ENCODE assay signal across 20 cellular contexts in the genomic region with DNA sequence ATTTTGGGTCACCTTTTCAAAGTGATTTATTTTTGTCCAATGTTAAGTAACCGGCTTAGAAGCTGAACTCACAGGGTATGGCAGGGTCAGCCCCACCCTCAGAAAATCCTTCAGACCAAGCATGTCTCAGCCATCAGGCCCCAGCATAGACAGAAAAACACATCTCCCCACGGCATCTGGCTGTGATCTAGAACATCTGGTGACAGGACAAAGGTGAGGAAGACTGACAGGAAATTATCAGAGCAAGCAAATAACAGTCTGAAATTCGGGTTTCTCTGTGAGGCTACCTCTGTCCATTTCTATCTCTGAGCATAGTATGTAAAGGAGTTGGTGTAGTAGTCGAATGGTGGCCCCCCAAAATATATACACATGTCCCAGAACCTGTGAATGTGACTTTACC.
DNase-seq lines count a peak whose midpoint lies in the region; ATAC-seq, FAIRE-seq and TF ChIP-seq lines count a peak whose summit lies in the region.
"Had no signal": no experiment of that assay in that cellular context is flagged by ENCODE, and none has a peak within 500 bp of the region (broad histone marks: within the 10 kb centered on the region; RNA-seq: fewer than 3 reads in every experiment).

No MANE protein-coding gene starts in this region.

- in situ Hi-C loops in K562 (cut with MboI): no loop called here
- in situ Hi-C loops in gastrocnemius medialis (cut with MboI; ENCODE audit: low sequenced_read_pairs in 4 of 4): no loop called here

- H3K27ac ChIP-seq in K562 (ENCODE audit: extremely low read depth, low read depth, low read length) (no peak overlapping the region), parathyroid adenoma (peak overlapping the region; percentile 3), gastrocnemius medialis (no peak overlapping the region)
- H3K27ac ChIP-seq: 22Rv1; A549; BLaER1 treated with 17β-estradiol and CSF1 and Interleukin-3, amounts not matched to agents 10 nM and 100 nM; C4-2B had no signal

- H3K9me3 ChIP-seq in K562 (replicated peaks; ENCODE audit: control insufficient read depth, insufficient read depth, low read depth, low read length) (peaks cover under 1% of the 10 kb centered on the region; the same call in 1 of the 2 replicates), parathyroid adenoma (ENCODE audit: control insufficient read depth, low read length) (no peaks in the 10 kb centered on the region), gastrocnemius medialis (no peaks in the 10 kb centered on the region)
- H3K9me3 ChIP-seq: A549, Caco-2 had no signal

- TF ChIP-seq POLR2A in K562 (conservative IDR thresholded peaks at IDR 0.05): no peak
- no peak for TF ChIP-seq POLR2A in gastrocnemius medialis (IDR thresholded peaks at IDR 0.05)

- H3K4me1 ChIP-seq in K562 (replicated peaks in 1 of 2; ENCODE audit: control insufficient read depth in 2 of 2, insufficient read depth in 2 of 2, low read length in 2 of 2): no peaks in the 10 kb centered on the region; a peak in 2 of 5 replicates
- peaks cover 28% of the 10 kb centered on the region for H3K4me1 ChIP-seq in parathyroid adenoma
- H3K4me1 ChIP-seq in gastrocnemius medialis: no peaks in the 10 kb centered on the region
- H3K4me1 ChIP-seq: A549; BLaER1 treated with 17β-estradiol and CSF1 and Interleukin-3, amounts not matched to agents 10 nM and 100 nM; Caco-2 had no signal

- no peak for TF ChIP-seq RAD21 in K562 (CRISPR knock-in tag; conservative IDR thresholded peaks at IDR 0.05 in 1 of 2, IDR thresholded peaks at IDR 0.05 in 1 of 2)

- H3K9ac ChIP-seq in K562 (ENCODE audit: insufficient read depth in 1 of 2, low read depth in 2 of 2, low read length in 2 of 2): no peak overlapping the region
- no peak overlapping the region for H3K9ac ChIP-seq in parathyroid adenoma
- H3K9ac ChIP-seq: BLaER1 treated with 17β-estradiol and CSF1 and Interleukin-3, amounts not matched to agents 10 nM and 100 nM had no signal

- intact Hi-C loops in K562 (cut with micrococcal nuclease): no loop called here
- intact Hi-C loops in gastrocnemius medialis (cut with DNase I; ENCODE audit: low total_unique reads): no loop called here

- H3K27ac Mint-ChIP-seq in naive thymus-derived CD8-positive, alpha-beta T cell: no peak overlapping the region
- H3K27ac Mint-ChIP-seq: B cell; CD4-positive, alpha-beta T cell; CD8-positive, alpha-beta T cell had no signal

- no peak overlapping the region for H2AFZ ChIP-seq in K562 (ENCODE audit: low read depth, low read length)
- H2AFZ ChIP-seq in parathyroid adenoma: no peak overlapping the region

- POLR2A ChIA-PET in K562 (lab: Yijun Ruan, JAX): no interaction called here
- POLR2A ChIA-PET in naive thymus-derived CD8-positive, alpha-beta T cell (lab: Charles Lee): no interaction called here

- H3K27me3 ChIP-seq in K562 (ENCODE audit: control insufficient read depth in 2 of 2, insufficient read depth in 2 of 2, low read length in 2 of 2) (no peaks in the 10 kb centered on the region), parathyroid adenoma (ENCODE audit: control insufficient read depth, insufficient read depth, low read length) (no peaks in the 10 kb centered on the region), gastrocnemius medialis (no peaks in the 10 kb centered on the region)
- H3K27me3 ChIP-seq: BLaER1 treated with 17β-estradiol and CSF1 and Interleukin-3, amounts not matched to agents 10 nM and 100 nM had no signal

- H3K36me3 Mint-ChIP-seq in naive thymus-derived CD8-positive, alpha-beta T cell: peaks cover 0 to 5% (median 2%) of the 10 kb centered on the region in 3 donors
- H3K36me3 Mint-ChIP-seq: CD8-positive, alpha-beta T cell had no signal

- no peaks in the 10 kb centered on the region for H3K9me1 ChIP-seq in K562 (ENCODE audit: control insufficient read depth, insufficient read depth, low read length)

- H3K4me3 ChIP-seq in K562: no peak overlapping the region
- H3K4me3 ChIP-seq in parathyroid adenoma (ENCODE audit: low read depth, low read length): no peak overlapping the region
- H3K4me3 ChIP-seq in gastrocnemius medialis: no peak overlapping the region
- H3K4me3 ChIP-seq: A549; BLaER1 treated with 17β-estradiol and CSF1 and Interleukin-3, amounts not matched to agents 10 nM and 100 nM had no signal

- H3K4me3 Mint-ChIP-seq in naive thymus-derived CD8-positive, alpha-beta T cell: no peak overlapping the region
- H3K4me3 Mint-ChIP-seq: B cell; CD4-positive, alpha-beta T cell; CD8-positive, alpha-beta T cell had no signal

- no peak for TF ChIP-seq CTCF in K562 (IDR thresholded peaks at IDR 0.05 in 2 of 3, conservative IDR thresholded peaks at IDR 0.05 in 1 of 3; ENCODE audit: insufficient read depth in 2 of 3, low read depth in 1 of 3, low read length in 3 of 3)
- TF ChIP-seq CTCF in parathyroid adenoma (IDR thresholded peaks at IDR 0.05): no peak
- no peak for TF ChIP-seq CTCF in gastrocnemius medialis (IDR thresholded peaks at IDR 0.05 in 4 of 5, conservative IDR thresholded peaks at IDR 0.05 in 1 of 5)

- H4K20me1 ChIP-seq in K562 (replicated peaks; ENCODE audit: control insufficient read depth, insufficient read depth, low read length): no peaks in the 10 kb centered on the region
- H4K20me1 ChIP-seq: BLaER1 treated with 17β-estradiol and CSF1 and Interleukin-3, amounts not matched to agents 10 nM and 100 nM had no signal

- H3K79me2 ChIP-seq in K562 (ENCODE audit: control insufficient read depth, insufficient read depth, low read length): no peaks in the 10 kb centered on the region
- H3K79me2 ChIP-seq in parathyroid adenoma: peaks cover 14% of the 10 kb centered on the region

- peaks cover 11 to 32% (median 18%) of the 10 kb centered on the region in 5 donors for H3K27me3 Mint-ChIP-seq in naive thymus-derived CD8-positive, alpha-beta T cell

- ATAC-seq in K562 (no peak; the same call in 2 of the 3 replicates), gastrocnemius medialis (no peak)
- ATAC-seq in naive thymus-derived CD8-positive, alpha-beta T cell: no peak
- ATAC-seq: A549; CD8-positive, alpha-beta T cell had no signal

- FAIRE-seq in K562 (lab: Jason Lieb, UNC) (no peak), urothelium cell line (lab: Jason Lieb, UNC) (peak; percentile 87)
- FAIRE-seq: A549, D721Med, G401.6, GM12891 had no signal

- H3K4me1 Mint-ChIP-seq in naive thymus-derived CD8-positive, alpha-beta T cell: peaks cover 0 to 2% (median 0%) of the 10 kb centered on the region in 4 donors
- H3K4me1 Mint-ChIP-seq: B cell had no signal

- peaks cover 0 to 22% (median 7%) of the 10 kb centered on the region in 9 donors for H3K9me3 Mint-ChIP-seq in naive thymus-derived CD8-positive, alpha-beta T cell
- H3K9me3 Mint-ChIP-seq: CD8-positive, alpha-beta T cell had no signal

- no peak overlapping the region for H3K4me2 ChIP-seq in K562 (ENCODE audit: insufficient read depth, low read length)
- no peak overlapping the region for H3K4me2 ChIP-seq in parathyroid adenoma (ENCODE audit: low read length)
- H3K4me2 ChIP-seq: A549; BLaER1 treated with 17β-estradiol and CSF1 and Interleukin-3, amounts not matched to agents 10 nM and 100 nM had no signal

- CTCF ChIA-PET in K562 (lab: Yijun Ruan, JAX; ENCODE audit: low intra/inter-chr PET ratio): no interaction called here

- WGBS in K562 (ENCODE audit: insufficient coverage, low coverage, missing lambda C conversion rate): 12% methylated on average over 4 of the region's 4 CpGs

- DNase-seq in K562 (ENCODE audit: extremely low read depth in 1 of 4, low spot score in 3 of 4): peak in 2 of 4 experiments; percentile 15 to 16
- no peak for DNase-seq in urothelium cell line (ENCODE audit: low spot score)
- no peak for DNase-seq in gastrocnemius medialis
- no peak for DNase-seq in naive thymus-derived CD8-positive, alpha-beta T cell
- DNase-seq: AML-193; Caco-2; Calu3; CD4-positive, alpha-beta T cell; CD8-positive, alpha-beta T cell; DMS79 treated with DMSO at 0.1 percent for 48 hours; GF-D8 had no signal

- BruUV-seq in K562 (replicated peaks; lab: Mats Ljungman, UMichigan): no TSS peak

- no peak for TF ChIP-seq EP300 in K562 (IDR thresholded peaks at IDR 0.05; ENCODE audit: low read length)

- no peaks in the 10 kb centered on the region for H3K36me3 ChIP-seq in K562 (ENCODE audit: control insufficient read depth, insufficient read depth, low read length)
- H3K36me3 ChIP-seq in parathyroid adenoma (ENCODE audit: control insufficient read depth, insufficient read depth, low read length): no peaks in the 10 kb centered on the region
- H3K36me3 ChIP-seq in gastrocnemius medialis: no peaks in the 10 kb centered on the region
- H3K36me3 ChIP-seq: BLaER1 treated with 17β-estradiol and CSF1 and Interleukin-3, amounts not matched to agents 10 nM and 100 nM had no signal

TF ChIP-seq in K562, 482 proteins besides CTCF, POLR2A, EP300 and RAD21:
- TF ChIP-seq TEAD4 (IDR thresholded peaks at IDR 0.05; ENCODE audit: low read length): peak; percentile 56; the same call in 1 of the 2 replicates
- TF ChIP-seq TEAD4 (CRISPR knock-in tag; IDR thresholded peaks at IDR 0.05; ENCODE audit: borderline replicate concordance): no peak
- no peak for TF ChIP-seq SMAD1 (IDR thresholded peaks at IDR 0.05; ENCODE audit: low read depth, low read length, partially characterized antibody)
- TF ChIP-seq MYNN (IDR thresholded peaks at IDR 0.05): no peak
- TF ChIP-seq MYNN (CRISPR knock-in tag; IDR thresholded peaks at IDR 0.05): no peak
- peak; percentile 41; the same call in 1 of the 2 replicates for TF ChIP-seq TAL1 (IDR thresholded peaks at IDR 0.05)
- TF ChIP-seq MXD1 (CRISPR knock-in tag; IDR thresholded peaks at IDR 0.05; ENCODE audit: borderline replicate concordance, poor library complexity, severe bottlenecking): no peak
- TF ChIP-seq CBFA2T2 (conservative IDR thresholded peaks at IDR 0.05): 0 out of 2 replicates have a peak, but pooled peaks have one; percentile 21
- TF ChIP-seq CBFA2T3 (IDR thresholded peaks at IDR 0.05): peak; percentile 53
TF ChIP-seq in K562: peak in this region for 4.
